Comparison of ENCODE assay signal across 8 cellular contexts in genomic region chr1:6634278-6635052, GRCh38. TPM values are rescaled to one million over a fixed set of nuclear protein-coding genes. Genes with fewer than 3 reads are reported as not detected.
DNase-seq lines count a peak whose midpoint lies in the region; ATAC-seq lines count a peak whose summit lies in the region.

No MANE protein-coding gene starts in this region.

- H3K18ac ChIP-seq in neuronal stem cell (ENCODE audit: low read length), result peak overlapping the region; percentile 11

- no peak overlapping the region for H3K27ac Mint-ChIP-seq in CD8-positive, alpha-beta memory T cell

- H4K91ac ChIP-seq in neuronal stem cell (ENCODE audit: low read depth, low read length, poor library complexity), result no peak overlapping the region

- no peaks in the 10 kb centered on the region for H3K4me1 ChIP-seq in CD8-positive, alpha-beta memory T cell (ENCODE audit: insufficient read depth, low read length)
- no peaks in the 10 kb centered on the region for H3K4me1 ChIP-seq in neuronal stem cell (ENCODE audit: control insufficient read depth in 2 of 2, insufficient read depth in 1 of 2, low read depth in 1 of 2, low read length in 2 of 2)

- H3K4ac ChIP-seq in neuronal stem cell (ENCODE audit: low read length), result no peak overlapping the region

- peak in 3 of 5 donors; percentile 16 to 60 (median 40) for DNase-seq in CD8-positive, alpha-beta memory T cell
- DNase-seq in HuH-7.5 (ENCODE audit: low spot score) (peak; percentile 71), neuronal stem cell (ENCODE audit: low spot score) (no peak), SIG-M5 treated with dmso at 0.1 percent for 504 hours (lab: John Stamatoyannopoulos, UW; ENCODE audit: unreplicated experiment) (no peak)
- peak; percentile 43 for DNase-seq in activated CD4-positive, alpha-beta T cell treated with anti-CD3 and anti-CD28 coated beads, Interleukin-2, amount 50 U/mL, for 1 hour

- no peaks in the 10 kb centered on the region for H3K27me3 ChIP-seq in CD8-positive, alpha-beta memory T cell (ENCODE audit: insufficient read depth, low read length, poor library complexity, severe bottlenecking)
- no peaks in the 10 kb centered on the region for H3K27me3 ChIP-seq in neuronal stem cell (ENCODE audit: control insufficient read depth in 3 of 3, insufficient read depth in 3 of 3, low read depth in 1 of 3, low read length in 3 of 3)

- no peak overlapping the region for H3K9ac ChIP-seq in neuronal stem cell (ENCODE audit: low read depth, low read length, poor library complexity)

- H3K14ac ChIP-seq in neuronal stem cell (ENCODE audit: low read length), result no peak overlapping the region

- H2BK5ac ChIP-seq in neuronal stem cell (ENCODE audit: low read length), result peak overlapping the region; percentile 22

- H2BK12ac ChIP-seq in neuronal stem cell (ENCODE audit: low read length), result no peak overlapping the region

- no peak overlapping the region for H2BK15ac ChIP-seq in neuronal stem cell (ENCODE audit: low read length)

- peak overlapping the region; percentile 28 for H2AK5ac ChIP-seq in neuronal stem cell (ENCODE audit: low read depth, low read length)

- WGBS in neuronal stem cell (ENCODE audit: extremely low coverage in 2 of 2, insufficient read length in 2 of 2, insufficient replicate concordance in 1 of 2), 2 donors, result no CpG with 5 or more reads among the region's 37 CpGs

- no peak overlapping the region for H2AFZ ChIP-seq in neuronal stem cell (ENCODE audit: low read length)

- H3K23ac ChIP-seq in neuronal stem cell (ENCODE audit: low read depth, low read length, poor library complexity), result no peak overlapping the region

- H3K9me3 ChIP-seq in CD8-positive, alpha-beta memory T cell (ENCODE audit: low read length), result no peaks in the 10 kb centered on the region
- H3K9me3 ChIP-seq in neuronal stem cell (replicated peaks in 1 of 2; ENCODE audit: control insufficient read depth in 2 of 2, insufficient read depth in 1 of 2, low read depth in 1 of 2, low read length in 2 of 2), result peaks cover 0 to 2% of the 10 kb centered on the region in 2 donors

- POLR2A ChIA-PET in CD8-positive, alpha-beta memory T cell (lab: Charles Lee), result no interaction called here

- no peaks in the 10 kb centered on the region for H3K9me3 Mint-ChIP-seq in CD8-positive, alpha-beta memory T cell

- no peak overlapping the region for H3K27ac ChIP-seq in CD8-positive, alpha-beta memory T cell (ENCODE audit: low read depth, low read length)
- H3K27ac ChIP-seq in neuronal stem cell (replicated peaks; ENCODE audit: low read length), result no peak overlapping the region

- peaks cover 9% of the 10 kb centered on the region for H3K79me1 ChIP-seq in neuronal stem cell (ENCODE audit: low read depth, low read length)

- H2BK120ac ChIP-seq in neuronal stem cell (ENCODE audit: low read depth, low read length), result no peak overlapping the region

- H3K4me2 ChIP-seq in neuronal stem cell (ENCODE audit: insufficient read depth, low read length, poor library complexity, severe bottlenecking), result no peak overlapping the region

- peaks cover 8% of the 10 kb centered on the region for H3K36me3 ChIP-seq in CD8-positive, alpha-beta memory T cell (ENCODE audit: insufficient read depth, low read length)
- H3K36me3 ChIP-seq in neuronal stem cell (replicated peaks in 1 of 2; ENCODE audit: control insufficient read depth in 2 of 2, insufficient read depth in 2 of 2, low read length in 2 of 2), result peaks cover 66 to 94% of the 10 kb centered on the region in 2 donors

- peaks cover 7 to 84% (median 7%) of the 10 kb centered on the region in 3 donors for H3K36me3 Mint-ChIP-seq in CD8-positive, alpha-beta memory T cell

- H3K27me3 Mint-ChIP-seq in CD8-positive, alpha-beta memory T cell, result no peaks in the 10 kb centered on the region

- peak; percentile 71 for ATAC-seq in esophagus mucosa
- ATAC-seq in HG03442 (IDR thresholded peaks at IDR 0.05; ENCODE audit: unreplicated experiment), result no peak
- no peak for ATAC-seq in HG03175 (IDR thresholded peaks at IDR 0.05; ENCODE audit: unreplicated experiment)

- H3K4me3 Mint-ChIP-seq in CD8-positive, alpha-beta memory T cell, result peak overlapping the region in 1 of 7 donors; percentile 23

- H3K4me1 Mint-ChIP-seq in CD8-positive, alpha-beta memory T cell, result peaks cover 0 to 7% (median 0%) of the 10 kb centered on the region in 3 donors

- no peak overlapping the region for H3K4me3 ChIP-seq in CD8-positive, alpha-beta memory T cell (ENCODE audit: low read length)
- H3K4me3 ChIP-seq in neuronal stem cell (ENCODE audit: low read length in 2 of 2), result no peak overlapping the region

- no peak overlapping the region for H4K8ac ChIP-seq in neuronal stem cell (ENCODE audit: low read depth, low read length)

- CTCF ChIA-PET in CD8-positive, alpha-beta memory T cell (lab: Charles Lee), result interaction anchor here (0.8 to 2.2 kb wide), 12 partner anchors 9 to 148 kb away, joined by 3 to 7 read pairs (median 4); partner anchors contain the start of genes PLEKHG5, TAS1R1 and THAP3

RNA-seq across cellular contexts. Expression of gene THAP3, which starts 9.8 kb away (rescaled TPM):
- total RNA-seq in CD8-positive, alpha-beta memory T cell, result 10 to 100 TPM; 18.3 to 20.6 TPM
- polyA plus RNA-seq in CD8-positive, alpha-beta memory T cell, result 24.0 TPM
- 6.4 TPM for total RNA-seq in esophagus mucosa
- polyA plus RNA-seq in neuronal stem cell (2013, experiment 1 of 2), result 25.4 TPM
- 26.7 TPM for polyA plus RNA-seq in neuronal stem cell (2013, experiment 2 of 2)

RNA-seq across cellular contexts. Expression of gene PHF13, which starts 20.9 kb away (rescaled TPM):
- total RNA-seq in CD8-positive, alpha-beta memory T cell, result 10 to 100 TPM; 12.5 to 14.0 TPM
- polyA plus RNA-seq in CD8-positive, alpha-beta memory T cell, result 4.9 TPM
- 7.5 TPM for total RNA-seq in esophagus mucosa
- 25.0 TPM for polyA plus RNA-seq in neuronal stem cell (2013, experiment 1 of 2)
- polyA plus RNA-seq in neuronal stem cell (2013, experiment 2 of 2), result 25.4 TPM

RNA-seq across cellular contexts. Expression of gene KLHL21, which starts 31.8 kb away (rescaled TPM):
- 10 to 100 TPM; 36.4 to 37.3 TPM for total RNA-seq in CD8-positive, alpha-beta memory T cell
- 31.6 TPM for polyA plus RNA-seq in CD8-positive, alpha-beta memory T cell
- 26.6 TPM for total RNA-seq in esophagus mucosa
- polyA plus RNA-seq in neuronal stem cell (2013, experiment 1 of 2), result 4.7 TPM
- 4.8 TPM for polyA plus RNA-seq in neuronal stem cell (2013, experiment 2 of 2)

RNA-seq across cellular contexts. Expression of gene ZBTB48, which starts 54.7 kb away (rescaled TPM):
- 10 to 100 TPM; 25.0 to 31.7 TPM for total RNA-seq in CD8-positive, alpha-beta memory T cell
- 24.1 TPM for polyA plus RNA-seq in CD8-positive, alpha-beta memory T cell
- 14.5 TPM for total RNA-seq in esophagus mucosa
- polyA plus RNA-seq in neuronal stem cell (2013, experiment 1 of 2), result 18.4 TPM
- 16.7 TPM for polyA plus RNA-seq in neuronal stem cell (2013, experiment 2 of 2)

Comparison
In these comparisons a context has a peak if more than half of its experiments do, and no peak if none do; other contexts are left out.
1. DNase-seq: peak in CD8-positive, alpha-beta memory T cell (3 of 5), HuH-7.5 (single experiment) and activated CD4-positive, alpha-beta T cell treated with anti-CD3 and anti-CD28 coated beads, Interleukin-2, amount 50 U/mL, for 1 hour (single experiment); none in neuronal stem cell (single experiment) and SIG-M5 treated with dmso at 0.1 percent for 504 hours (single experiment).